Comparison of ENCODE assay signal across 1 cellular context in genomic region chr15:66504563-66505429, GRCh38.
TF ChIP-seq lines count a peak whose summit lies in the region.

TSS of gene RPL4 (minus strand) at chr15:66504855. CDS start at chr15:66504790, 65 bp downstream.
TSS of gene ZWILCH (plus strand) at chr15:66505326. CDS start at chr15:66505339, 13 bp downstream.

TF ChIP-seq in K562, 482 proteins besides CTCF, POLR2A, EP300 and RAD21 (continued from another document and continues in another):
- no peak for TF ChIP-seq THRA (IDR thresholded peaks at IDR 0.05)
- TF ChIP-seq GABPB2 (CRISPR knock-in tag; conservative IDR thresholded peaks at IDR 0.05) = no peak
- peak; percentile 98 for TF ChIP-seq TAF7 (tag; IDR thresholded peaks at IDR 0.05)
- TF ChIP-seq ZNF124 (CRISPR knock-in tag; IDR thresholded peaks at IDR 0.05) = no peak
- TF ChIP-seq SRSF3 (IDR thresholded peaks at IDR 0.05; ENCODE audit: insufficient read depth, low read length) = no peak
- peak; percentile 85; the same call in 1 of the 2 replicates for TF ChIP-seq MTA3 (IDR thresholded peaks at IDR 0.05; ENCODE audit: borderline replicate concordance)
- TF ChIP-seq SAP30 (IDR thresholded peaks at IDR 0.05; ENCODE audit: borderline replicate concordance, insufficient read depth, low read depth, low read length, poor library complexity, severe bottlenecking) = peak; percentile 96
- no peak for TF ChIP-seq NR1H2 (CRISPR knock-in tag; IDR thresholded peaks at IDR 0.05)
- TF ChIP-seq, protein P1, sequence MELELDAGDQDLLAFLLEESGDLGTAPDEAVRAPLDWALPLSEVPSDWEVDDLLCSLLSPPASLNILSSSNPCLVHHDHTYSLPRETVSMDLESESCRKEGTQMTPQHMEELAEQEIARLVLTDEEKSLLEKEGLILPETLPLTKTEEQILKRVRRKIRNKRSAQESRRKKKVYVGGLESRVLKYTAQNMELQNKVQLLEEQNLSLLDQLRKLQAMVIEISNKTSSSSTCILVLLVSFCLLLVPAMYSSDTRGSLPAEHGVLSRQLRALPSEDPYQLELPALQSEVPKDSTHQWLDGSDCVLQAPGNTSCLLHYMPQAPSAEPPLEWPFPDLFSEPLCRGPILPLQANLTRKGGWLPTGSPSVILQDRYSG (tag; conservative IDR thresholded peaks at IDR 0.05; ENCODE audit: low read depth) = no peak
- TF ChIP-seq SFPQ (IDR thresholded peaks at IDR 0.05; ENCODE audit: low read depth, low read length) = no peak
- no peak for TF ChIP-seq KAT2B (IDR thresholded peaks at IDR 0.05; ENCODE audit: low read depth, low read length)
- no peak for TF ChIP-seq ZNF696 (CRISPR knock-in tag; conservative IDR thresholded peaks at IDR 0.05)
- TF ChIP-seq MXI1 (IDR thresholded peaks at IDR 0.05; ENCODE audit: low read depth, low read length) = no peak
- TF ChIP-seq NCOA4 (IDR thresholded peaks at IDR 0.05; ENCODE audit: partially characterized antibody) = no peak
- no peak for TF ChIP-seq CHCHD3 (CRISPR knock-in tag; IDR thresholded peaks at IDR 0.05)
- TF ChIP-seq ZNF384 (IDR thresholded peaks at IDR 0.05; ENCODE audit: low read depth, low read length) = no peak
- no peak for TF ChIP-seq PHTF2 (CRISPR knock-in tag; IDR thresholded peaks at IDR 0.05)
- TF ChIP-seq, protein P2, sequence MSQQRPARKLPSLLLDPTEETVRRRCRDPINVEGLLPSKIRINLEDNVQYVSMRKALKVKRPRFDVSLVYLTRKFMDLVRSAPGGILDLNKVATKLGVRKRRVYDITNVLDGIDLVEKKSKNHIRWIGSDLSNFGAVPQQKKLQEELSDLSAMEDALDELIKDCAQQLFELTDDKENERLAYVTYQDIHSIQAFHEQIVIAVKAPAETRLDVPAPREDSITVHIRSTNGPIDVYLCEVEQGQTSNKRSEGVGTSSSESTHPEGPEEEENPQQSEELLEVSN (IDR thresholded peaks at IDR 0.05; ENCODE audit: borderline replicate concordance in 1 of 2, extremely low read depth in 1 of 2, insufficient read depth in 1 of 2, insufficient read length in 1 of 2, low read depth in 1 of 2, low read length in 1 of 2, poor library complexity in 1 of 2, severe bottlenecking in 1 of 2) = no peak
- TF ChIP-seq TGIF2 (CRISPR knock-in tag; IDR thresholded peaks at IDR 0.05) = no peak
- TF ChIP-seq, protein P3, sequence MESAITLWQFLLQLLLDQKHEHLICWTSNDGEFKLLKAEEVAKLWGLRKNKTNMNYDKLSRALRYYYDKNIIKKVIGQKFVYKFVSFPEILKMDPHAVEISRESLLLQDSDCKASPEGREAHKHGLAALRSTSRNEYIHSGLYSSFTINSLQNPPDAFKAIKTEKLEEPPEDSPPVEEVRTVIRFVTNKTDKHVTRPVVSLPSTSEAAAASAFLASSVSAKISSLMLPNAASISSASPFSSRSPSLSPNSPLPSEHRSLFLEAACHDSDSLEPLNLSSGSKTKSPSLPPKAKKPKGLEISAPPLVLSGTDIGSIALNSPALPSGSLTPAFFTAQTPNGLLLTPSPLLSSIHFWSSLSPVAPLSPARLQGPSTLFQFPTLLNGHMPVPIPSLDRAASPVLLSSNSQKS (CRISPR knock-in tag; IDR thresholded peaks at IDR 0.05) = no peak
- no peak for TF ChIP-seq SREBF2 (CRISPR knock-in tag; IDR thresholded peaks at IDR 0.05)
- TF ChIP-seq, protein P4, sequence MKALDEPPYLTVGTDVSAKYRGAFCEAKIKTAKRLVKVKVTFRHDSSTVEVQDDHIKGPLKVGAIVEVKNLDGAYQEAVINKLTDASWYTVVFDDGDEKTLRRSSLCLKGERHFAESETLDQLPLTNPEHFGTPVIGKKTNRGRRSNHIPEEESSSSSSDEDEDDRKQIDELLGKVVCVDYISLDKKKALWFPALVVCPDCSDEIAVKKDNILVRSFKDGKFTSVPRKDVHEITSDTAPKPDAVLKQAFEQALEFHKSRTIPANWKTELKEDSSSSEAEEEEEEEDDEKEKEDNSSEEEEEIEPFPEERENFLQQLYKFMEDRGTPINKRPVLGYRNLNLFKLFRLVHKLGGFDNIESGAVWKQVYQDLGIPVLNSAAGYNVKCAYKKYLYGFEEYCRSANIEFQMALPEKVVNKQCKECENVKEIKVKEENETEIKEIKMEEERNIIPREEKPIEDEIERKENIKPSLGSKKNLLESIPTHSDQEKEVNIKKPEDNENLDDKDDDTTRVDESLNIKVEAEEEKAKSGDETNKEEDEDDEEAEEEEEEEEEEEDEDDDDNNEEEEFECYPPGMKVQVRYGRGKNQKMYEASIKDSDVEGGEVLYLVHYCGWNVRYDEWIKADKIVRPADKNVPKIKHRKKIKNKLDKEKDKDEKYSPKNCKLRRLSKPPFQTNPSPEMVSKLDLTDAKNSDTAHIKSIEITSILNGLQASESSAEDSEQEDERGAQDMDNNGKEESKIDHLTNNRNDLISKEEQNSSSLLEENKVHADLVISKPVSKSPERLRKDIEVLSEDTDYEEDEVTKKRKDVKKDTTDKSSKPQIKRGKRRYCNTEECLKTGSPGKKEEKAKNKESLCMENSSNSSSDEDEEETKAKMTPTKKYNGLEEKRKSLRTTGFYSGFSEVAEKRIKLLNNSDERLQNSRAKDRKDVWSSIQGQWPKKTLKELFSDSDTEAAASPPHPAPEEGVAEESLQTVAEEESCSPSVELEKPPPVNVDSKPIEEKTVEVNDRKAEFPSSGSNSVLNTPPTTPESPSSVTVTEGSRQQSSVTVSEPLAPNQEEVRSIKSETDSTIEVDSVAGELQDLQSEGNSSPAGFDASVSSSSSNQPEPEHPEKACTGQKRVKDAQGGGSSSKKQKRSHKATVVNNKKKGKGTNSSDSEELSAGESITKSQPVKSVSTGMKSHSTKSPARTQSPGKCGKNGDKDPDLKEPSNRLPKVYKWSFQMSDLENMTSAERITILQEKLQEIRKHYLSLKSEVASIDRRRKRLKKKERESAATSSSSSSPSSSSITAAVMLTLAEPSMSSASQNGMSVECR (CRISPR knock-in tag; IDR thresholded peaks at IDR 0.05) = peak; percentile 63
- peak; percentile 93; the same call in 1 of the 2 replicates for TF ChIP-seq BRD4 (IDR thresholded peaks at IDR 0.05)
- TF ChIP-seq ZNF609 (CRISPR knock-in tag; IDR thresholded peaks at IDR 0.05; ENCODE audit: borderline replicate concordance) = no peak
- no peak for TF ChIP-seq XRCC4 (IDR thresholded peaks at IDR 0.05; ENCODE audit: extremely low read depth, insufficient read depth, insufficient read length)
- TF ChIP-seq, protein P5, sequence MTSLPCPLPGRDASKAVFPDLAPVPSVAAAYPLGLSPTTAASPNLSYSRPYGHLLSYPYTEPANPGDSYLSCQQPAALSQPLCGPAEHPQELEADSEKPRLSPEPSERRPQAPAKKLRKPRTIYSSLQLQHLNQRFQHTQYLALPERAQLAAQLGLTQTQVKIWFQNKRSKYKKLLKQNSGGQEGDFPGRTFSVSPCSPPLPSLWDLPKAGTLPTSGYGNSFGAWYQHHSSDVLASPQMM (CRISPR knock-in tag; IDR thresholded peaks at IDR 0.05) = no peak
- TF ChIP-seq HNRNPLL (IDR thresholded peaks at IDR 0.05; ENCODE audit: low read depth, low read length, poor library complexity, severe bottlenecking) = no peak
- 0 out of 2 replicates have a peak, but pooled peaks have one; percentile 15 for TF ChIP-seq ZNF830 (CRISPR knock-in tag; IDR thresholded peaks at IDR 0.05)
- TF ChIP-seq NR2C2 (CRISPR knock-in tag; IDR thresholded peaks at IDR 0.05) = no peak
- peak; percentile 98 for TF ChIP-seq NR2C2 (tag; IDR thresholded peaks at IDR 0.05)
- no peak for TF ChIP-seq ZNF253 (CRISPR knock-in tag; conservative IDR thresholded peaks at IDR 0.05)
- TF ChIP-seq HNRNPH1 (optimal IDR thresholded peaks at IDR 0.05; ENCODE audit: low read depth, low read length) = no peak
- no peak for TF ChIP-seq ZNF764 (CRISPR knock-in tag; IDR thresholded peaks at IDR 0.05; ENCODE audit: low read depth)
- 0 out of 2 replicates have a peak, but pooled peaks have one; percentile 19 for TF ChIP-seq PTBP1 (IDR thresholded peaks at IDR 0.05; ENCODE audit: low read depth, low read length)
- TF ChIP-seq, protein P6, sequence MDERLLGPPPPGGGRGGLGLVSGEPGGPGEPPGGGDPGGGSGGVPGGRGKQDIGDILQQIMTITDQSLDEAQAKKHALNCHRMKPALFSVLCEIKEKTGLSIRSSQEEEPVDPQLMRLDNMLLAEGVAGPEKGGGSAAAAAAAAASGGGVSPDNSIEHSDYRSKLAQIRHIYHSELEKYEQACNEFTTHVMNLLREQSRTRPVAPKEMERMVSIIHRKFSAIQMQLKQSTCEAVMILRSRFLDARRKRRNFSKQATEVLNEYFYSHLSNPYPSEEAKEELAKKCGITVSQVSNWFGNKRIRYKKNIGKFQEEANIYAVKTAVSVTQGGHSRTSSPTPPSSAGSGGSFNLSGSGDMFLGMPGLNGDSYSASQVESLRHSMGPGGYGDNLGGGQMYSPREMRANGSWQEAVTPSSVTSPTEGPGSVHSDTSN (CRISPR knock-in tag; IDR thresholded peaks at IDR 0.05; ENCODE audit: low read depth) = no peak
- TF ChIP-seq, protein P6 (tag; conservative IDR thresholded peaks at IDR 0.05; ENCODE audit: low read depth) = 0 out of 2 replicates have a peak, but pooled peaks have one; percentile 28
- no peak for TF ChIP-seq HES1 (IDR thresholded peaks at IDR 0.05; ENCODE audit: low read depth)
- peak; percentile 99 for TF ChIP-seq SUPT5H (IDR thresholded peaks at IDR 0.05)
- no peak for TF ChIP-seq RHOXF2B (CRISPR knock-in tag; conservative IDR thresholded peaks at IDR 0.05)
- no peak for TF ChIP-seq SIRT6 (IDR thresholded peaks at IDR 0.05; ENCODE audit: low read depth, low read length)
- TF ChIP-seq CBX1 (IDR thresholded peaks at IDR 0.05; ENCODE audit: low read depth) = peak; percentile 73; the same call in 1 of the 2 replicates
- peak; percentile 61; the same call in 1 of the 2 replicates for TF ChIP-seq CC2D1A (IDR thresholded peaks at IDR 0.05)
- peak; percentile 19; the same call in 1 of the 2 replicates for TF ChIP-seq TEAD4 (IDR thresholded peaks at IDR 0.05; ENCODE audit: low read length)
- no peak for TF ChIP-seq TEAD4 (CRISPR knock-in tag; IDR thresholded peaks at IDR 0.05; ENCODE audit: borderline replicate concordance)
- peak; percentile 53 for TF ChIP-seq LEF1 (IDR thresholded peaks at IDR 0.05)
- no peak for TF ChIP-seq TCFL5 (CRISPR knock-in tag; conservative IDR thresholded peaks at IDR 0.05)
